In genomic region chr2:45275806-45276205, GRCh38 we compare ENCODE assay signal across 21 cellular contexts.
DNase-seq lines count a peak whose midpoint lies in the region; TF ChIP-seq lines count a peak whose summit lies in the region.
"Had no signal": no experiment of that assay in that cellular context is flagged by ENCODE, and none has a peak within 500 bp of the region (broad histone marks: within the 10 kb centered on the region; RNA-seq: fewer than 3 reads in every experiment).

No MANE protein-coding gene starts in this region.

- H3K9me3 Mint-ChIP-seq in chondrocyte (ENCODE audit: low read depth): no peaks in the 10 kb centered on the region
- H3K9me3 Mint-ChIP-seq in T-helper 2 cell treated with Interferon-gamma antibody and Interleukin-4, amounts not matched to agents 5 μg/mL and 100 μg/mL, for 36 hours: no peaks in the 10 kb centered on the region
- H3K9me3 Mint-ChIP-seq: activated T-helper 17 cell treated with anti-CD3 and anti-CD28 coated beads, Interleukin-2, amount 50 U/mL, for 72 hours; GM23338; neural crest cell had no signal

- H4K20me1 ChIP-seq in PC-9 (ENCODE audit: insufficient read depth): no peaks in the 10 kb centered on the region

- CTCF ChIA-PET in PC-9 (lab: Charles Lee): no interaction called here

- H3K9me3 ChIP-seq in PC-9 (ENCODE audit: insufficient read depth, low read depth) (no peaks in the 10 kb centered on the region), parathyroid adenoma (ENCODE audit: control insufficient read depth, low read length) (no peaks in the 10 kb centered on the region)
- H3K9me3 ChIP-seq: left ventricle myocardium inferior, mucosa of descending colon, vagina had no signal

- TF ChIP-seq CTCF in PC-9 (conservative IDR thresholded peaks at IDR 0.05) (no peak), chondrocyte (IDR thresholded peaks at IDR 0.05) (no peak), parathyroid adenoma (IDR thresholded peaks at IDR 0.05) (no peak)

- peak in 1 of 2 experiments; percentile 90 for DNase-seq in PC-9
- no peak for DNase-seq in chondrocyte (ENCODE audit: low spot score)
- no peak for DNase-seq in GM19240 (ENCODE audit: insufficient read length, low spot score)
- DNase-seq in T-helper 2 cell treated with Interferon-gamma antibody and Interleukin-4, amounts not matched to agents 5 μg/mL and 100 μg/mL, for 36 hours (ENCODE audit: low spot score): no peak
- no peak for DNase-seq in NCI-H1694 treated with DMSO at 0.1 percent for 48 hours (lab: John Stamatoyannopoulos, UW)
- DNase-seq in NK-92 treated with Interleukin-12 subunit alpha and Interleukin-12 subunit beta, amount 100 ng/mL, for 24 hours (lab: John Stamatoyannopoulos, UW): no peak
- DNase-seq: activated CD4-positive, alpha-beta T cell treated with anti-CD3 and anti-CD28 coated beads for 48 hours; C1 segment of cervical spinal cord; DMS79; left ventricle myocardium inferior; mucosa of descending colon; NCI-H1930; stimulated activated CD8-positive, alpha-beta memory T cell treated with anti-CD3 and anti-CD28 coated beads, Interleukin-4, amount 100 ng/mL, for 48 hours had no signal

- H3K79me2 ChIP-seq in ACC112 (ENCODE audit: control insufficient read depth, insufficient read depth, low read length, unreplicated experiment) (no peaks in the 10 kb centered on the region), PC-9 (ENCODE audit: low read depth) (no peaks in the 10 kb centered on the region), parathyroid adenoma (no peaks in the 10 kb centered on the region)

- peaks cover 68% of the 10 kb centered on the region for H3K4me1 Mint-ChIP-seq in chondrocyte (ENCODE audit: low read depth)
- no peaks in the 10 kb centered on the region for H3K4me1 Mint-ChIP-seq in T-helper 2 cell treated with Interferon-gamma antibody and Interleukin-4, amounts not matched to agents 5 μg/mL and 100 μg/mL, for 36 hours (ENCODE audit: low read depth)
- H3K4me1 Mint-ChIP-seq: activated T-helper 17 cell treated with anti-CD3 and anti-CD28 coated beads, Interleukin-2, amount 50 U/mL, for 72 hours had no signal

- H3K4me3 Mint-ChIP-seq in chondrocyte (ENCODE audit: unreplicated experiment): no peak overlapping the region
- no peak overlapping the region for H3K4me3 Mint-ChIP-seq in T-helper 2 cell treated with Interferon-gamma antibody and Interleukin-4, amounts not matched to agents 5 μg/mL and 100 μg/mL, for 36 hours
- H3K4me3 Mint-ChIP-seq: activated naive CD8-positive, alpha-beta T cell; activated T-helper 17 cell treated with anti-CD3 and anti-CD28 coated beads, Interleukin-2, amount 50 U/mL, for 72 hours; GM23338; neural crest cell had no signal

- BruUV-seq in PC-9 (replicated peaks; lab: Mats Ljungman, UMichigan): no TSS peak

- no peaks in the 10 kb centered on the region for H3K27me3 ChIP-seq in ACC112 (ENCODE audit: insufficient read depth, low read length)
- no peaks in the 10 kb centered on the region for H3K27me3 ChIP-seq in PC-9 (ENCODE audit: insufficient read depth, low read depth)
- H3K27me3 ChIP-seq in parathyroid adenoma (ENCODE audit: control insufficient read depth, insufficient read depth, low read length): no peaks in the 10 kb centered on the region
- H3K27me3 ChIP-seq: vagina had no signal

- no peaks in the 10 kb centered on the region for H3K9me2 ChIP-seq in PC-9 (ENCODE audit: insufficient read depth)

- peaks cover 32% of the 10 kb centered on the region for H3F3A ChIP-seq in PC-9 (ENCODE audit: insufficient read depth, low read depth)

- intact Hi-C loops in PC-9 (cut with micrococcal nuclease; ENCODE audit: unreplicated experiment): loop anchor here (1.0 to 5.0 kb wide), 4 partner anchors 35 to 269 kb away; partner anchors contain the start of gene SIX2

- no peak overlapping the region for H3K4me3 ChIP-seq in ACC112 (ENCODE audit: low read depth, low read length)
- H3K4me3 ChIP-seq in PC-9: no peak overlapping the region
- no peak overlapping the region for H3K4me3 ChIP-seq in parathyroid adenoma (ENCODE audit: low read depth, low read length)
- H3K4me3 ChIP-seq: GM12878, GM23338, left ventricle myocardium inferior, mucosa of descending colon, vagina had no signal

- H2AFZ ChIP-seq in ACC112 (ENCODE audit: low read length, unreplicated experiment) (peak overlapping the region; percentile 24), PC-9 (no peak overlapping the region), parathyroid adenoma (peak overlapping the region; percentile 10)
- H2AFZ ChIP-seq: GM23338 had no signal

- no peaks in the 10 kb centered on the region for H3K36me3 Mint-ChIP-seq in chondrocyte (ENCODE audit: low read depth)
- H3K36me3 Mint-ChIP-seq in T-helper 2 cell treated with Interferon-gamma antibody and Interleukin-4, amounts not matched to agents 5 μg/mL and 100 μg/mL, for 36 hours (ENCODE audit: low read depth): no peaks in the 10 kb centered on the region
- H3K36me3 Mint-ChIP-seq: activated naive CD8-positive, alpha-beta T cell had no signal

- H3K27ac Mint-ChIP-seq in chondrocyte (ENCODE audit: unreplicated experiment): peak overlapping the region; percentile 80
- no peak overlapping the region for H3K27ac Mint-ChIP-seq in T-helper 2 cell treated with Interferon-gamma antibody and Interleukin-4, amounts not matched to agents 5 μg/mL and 100 μg/mL, for 36 hours
- H3K27ac Mint-ChIP-seq: activated naive CD8-positive, alpha-beta T cell; activated T-helper 17 cell treated with anti-CD3 and anti-CD28 coated beads, Interleukin-2, amount 50 U/mL, for 72 hours; GM23338 had no signal

- POLR2A ChIA-PET in PC-9 (lab: Charles Lee; ENCODE audit: unreplicated experiment): interaction anchor here (1.0 kb wide), 2 partner anchors 13 to 157 kb away, joined by 5 to 7 read pairs; no protein-coding TSS in a partner anchor

- H3K36me3 ChIP-seq in ACC112 (ENCODE audit: insufficient read depth, low read length) (no peaks in the 10 kb centered on the region), PC-9 (ENCODE audit: low read depth) (no peaks in the 10 kb centered on the region), parathyroid adenoma (ENCODE audit: control insufficient read depth, insufficient read depth, low read length) (no peaks in the 10 kb centered on the region)
- H3K36me3 ChIP-seq: left ventricle myocardium inferior, vagina had no signal

- H3K4me1 ChIP-seq in ACC112 (ENCODE audit: control insufficient read depth, insufficient read depth, low read length, unreplicated experiment) (peaks cover 47% of the 10 kb centered on the region), PC-9 (replicated peaks; ENCODE audit: insufficient read depth) (peaks cover 52% of the 10 kb centered on the region), parathyroid adenoma (no peaks in the 10 kb centered on the region)
- H3K4me1 ChIP-seq: vagina had no signal

- no peak overlapping the region for H3K9ac ChIP-seq in parathyroid adenoma

- no peaks in the 10 kb centered on the region for H3K27me3 Mint-ChIP-seq in chondrocyte (ENCODE audit: low read depth)
- H3K27me3 Mint-ChIP-seq in T-helper 2 cell treated with Interferon-gamma antibody and Interleukin-4, amounts not matched to agents 5 μg/mL and 100 μg/mL, for 36 hours (ENCODE audit: low read depth): peaks cover 26% of the 10 kb centered on the region
- H3K27me3 Mint-ChIP-seq: activated naive CD8-positive, alpha-beta T cell; activated T-helper 17 cell treated with anti-CD3 and anti-CD28 coated beads, Interleukin-2, amount 50 U/mL, for 72 hours had no signal

- H3K4me2 ChIP-seq in PC-9 (peak overlapping the region; percentile 53), parathyroid adenoma (ENCODE audit: low read length) (no peak overlapping the region)
- H3K4me2 ChIP-seq: GM23338 had no signal

- H3K27ac ChIP-seq in ACC112 (ENCODE audit: low read depth, low read length) (peak overlapping the region; percentile 39; the same call in 1 of the 2 replicates), PC-9 (peak overlapping the region; percentile 77), parathyroid adenoma (no peak overlapping the region)
- H3K27ac ChIP-seq: left ventricle myocardium inferior, vagina had no signal
